ENCODE assay signal across 20 cellular contexts in genomic region chr19:1222394-1222793, GRCh38. TPM values are rescaled to one million over a fixed set of nuclear protein-coding genes. Genes with fewer than 3 reads are reported as not detected.
A peak's percentile ranks its signal among the peaks of the same experiment; 100 is the strongest.
DNase-seq lines count a peak whose midpoint lies in the region; ATAC-seq and TF ChIP-seq lines count a peak whose summit lies in the region.
"Had no signal": no experiment of that assay in that cellular context is flagged by ENCODE, and none has a peak within 500 bp of the region (broad histone marks: within the 10 kb centered on the region; RNA-seq: fewer than 3 reads in every experiment).

No MANE protein-coding gene starts in this region.

- in situ Hi-C loops in brain microvascular endothelial cell (cut with HindIII; ENCODE audit: low pct_ligation_motif_present, low sequenced_read_pairs) = no loop called here

- H3K27me3 ChIP-seq in SK-N-SH (ENCODE audit: insufficient read depth) (no peaks in the 10 kb centered on the region), GM23338 (ENCODE audit: insufficient read depth) (no peaks in the 10 kb centered on the region), brain microvascular endothelial cell (replicated peaks) (no peaks in the 10 kb centered on the region), smooth muscle cell (ENCODE audit: low read depth) (no peaks in the 10 kb centered on the region)
- H3K27me3 ChIP-seq: upper lobe of left lung had no signal

- no peak for TF ChIP-seq CTCF in SK-N-SH (IDR thresholded peaks at IDR 0.05)
- TF ChIP-seq CTCF in GM23338 (conservative IDR thresholded peaks at IDR 0.05; ENCODE audit: low read depth in 2 of 2) = no peak
- peak; percentile 48 for TF ChIP-seq CTCF in brain microvascular endothelial cell (IDR thresholded peaks at IDR 0.05; ENCODE audit: low read depth, low read length, missing control alignments)
- TF ChIP-seq CTCF in smooth muscle cell (IDR thresholded peaks at IDR 0.05; ENCODE audit: borderline replicate concordance, insufficient read depth, poor library complexity, severe bottlenecking) = peak; percentile 15

- peaks cover 12% of the 10 kb centered on the region for H3K27me3 Mint-ChIP-seq in GM23338 (ENCODE audit: insufficient read depth, low read depth, poor library complexity)
- H3K27me3 Mint-ChIP-seq: activated CD4-positive, alpha-beta memory T cell treated with anti-CD3 and anti-CD28 coated beads, Interleukin-2, amount 10 ng/mL, durations not matched to agents 7 days and 5 days; activated naive CD4-positive, alpha-beta T cell treated with anti-CD3 and anti-CD28 coated beads, Interleukin-2, amount 10 ng/mL, durations not matched to agents 7 days and 5 days; activated T-cell treated with anti-CD3 and anti-CD28 coated beads, Interleukin-2, amount 50 U/mL, for 24 hours had no signal

- H3F3A ChIP-seq in SK-N-SH (replicated peaks; ENCODE audit: insufficient read depth) = peaks cover 6% of the 10 kb centered on the region
- peaks cover 26% of the 10 kb centered on the region for H3F3A ChIP-seq in GM23338 (replicated peaks; ENCODE audit: low read depth)
- H3F3A ChIP-seq in smooth muscle cell (ENCODE audit: low read depth) = no peaks in the 10 kb centered on the region

- H4K20me1 ChIP-seq in SK-N-SH (ENCODE audit: insufficient read depth) (peaks cover 22% of the 10 kb centered on the region; the same call in 1 of the 2 replicates), GM23338 (replicated peaks; ENCODE audit: insufficient read depth) (peaks cover 8% of the 10 kb centered on the region; the same call in 1 of the 2 replicates), smooth muscle cell (ENCODE audit: low read depth) (peaks cover 76% of the 10 kb centered on the region)

- H3K9ac ChIP-seq in SK-N-SH (no peak overlapping the region), smooth muscle cell (ENCODE audit: low read depth) (no peak overlapping the region)

- no peaks in the 10 kb centered on the region for H3K9me3 ChIP-seq in SK-N-SH
- no peaks in the 10 kb centered on the region for H3K9me3 ChIP-seq in smooth muscle cell (replicated peaks; ENCODE audit: low read depth)
- H3K9me3 ChIP-seq: HAP-1, upper lobe of left lung had no signal

- H2AFZ ChIP-seq in SK-N-SH (ENCODE audit: low read depth) = no peak overlapping the region
- H2AFZ ChIP-seq in GM23338 = no peak overlapping the region
- no peak overlapping the region for H2AFZ ChIP-seq in smooth muscle cell (ENCODE audit: low read depth)

- ATAC-seq in SK-N-SH treated with all-trans-retinoic acid at 6 μM for 48 hours (no peak), GM23338 (peak; percentile 5), GM18498 (IDR thresholded peaks at IDR 0.05; ENCODE audit: unreplicated experiment) (no peak), GM19324 (IDR thresholded peaks at IDR 0.05; ENCODE audit: low FRiP score, unreplicated experiment) (no peak)

- H3K4me1 Mint-ChIP-seq in GM23338 = peaks cover 3% of the 10 kb centered on the region; the same call in 2 of the 3 replicates
- H3K4me1 Mint-ChIP-seq: activated CD4-positive, alpha-beta memory T cell treated with anti-CD3 and anti-CD28 coated beads, Interleukin-2, amount 10 ng/mL, durations not matched to agents 7 days and 5 days had no signal

- H3K27ac ChIP-seq in SK-N-SH (ENCODE audit: low read depth in 2 of 2, low read length in 1 of 2) (no peak overlapping the region; a peak in 1 of 4 replicates), GM23338 (ENCODE audit: low read depth) (no peak overlapping the region), brain microvascular endothelial cell (no peak overlapping the region), smooth muscle cell (ENCODE audit: low read depth) (no peak overlapping the region)
- H3K27ac ChIP-seq: C4-2B had no signal

- H3K36me3 Mint-ChIP-seq in GM23338 (ENCODE audit: low read depth) = peaks cover 2% of the 10 kb centered on the region; the same call in 1 of the 3 replicates

- peaks cover 33% of the 10 kb centered on the region for H3K79me2 ChIP-seq in SK-N-SH (ENCODE audit: insufficient read depth)
- H3K79me2 ChIP-seq in GM23338 (replicated peaks; ENCODE audit: insufficient read depth) = peaks cover 23% of the 10 kb centered on the region
- peaks cover 30% of the 10 kb centered on the region for H3K79me2 ChIP-seq in smooth muscle cell (ENCODE audit: low read depth)

- H3K4me3 Mint-ChIP-seq in GM23338 = no peak overlapping the region
- H3K4me3 Mint-ChIP-seq: activated CD4-positive, alpha-beta memory T cell treated with anti-CD3 and anti-CD28 coated beads, Interleukin-2, amount 10 ng/mL, durations not matched to agents 7 days and 5 days; activated naive CD4-positive, alpha-beta T cell treated with anti-CD3 and anti-CD28 coated beads, Interleukin-2, amount 10 ng/mL, durations not matched to agents 7 days and 5 days; activated T-cell treated with anti-CD3 and anti-CD28 coated beads, Interleukin-2, amount 50 U/mL, for 24 hours had no signal

- peaks cover 0 to 45% of the 10 kb centered on the region in 2 experiments for H3K36me3 ChIP-seq in SK-N-SH (replicated peaks in 1 of 2; ENCODE audit: control insufficient read depth in 1 of 2, insufficient read depth in 2 of 2, low read length in 1 of 2)
- no peaks in the 10 kb centered on the region for H3K36me3 ChIP-seq in GM23338 (ENCODE audit: insufficient read depth)
- H3K36me3 ChIP-seq in brain microvascular endothelial cell (replicated peaks) = peaks cover 25% of the 10 kb centered on the region
- no peaks in the 10 kb centered on the region for H3K36me3 ChIP-seq in smooth muscle cell (ENCODE audit: low read depth)

- no peaks in the 10 kb centered on the region for H3K9me3 Mint-ChIP-seq in GM23338
- H3K9me3 Mint-ChIP-seq: activated CD4-positive, alpha-beta memory T cell treated with anti-CD3 and anti-CD28 coated beads, Interleukin-2, amount 10 ng/mL, durations not matched to agents 7 days and 5 days; activated naive CD4-positive, alpha-beta T cell treated with anti-CD3 and anti-CD28 coated beads, Interleukin-2, amount 10 ng/mL, durations not matched to agents 7 days and 5 days; activated T-cell treated with anti-CD3 and anti-CD28 coated beads, Interleukin-2, amount 50 U/mL, for 24 hours had no signal

- peak; percentile 76 for DNase-seq in SK-N-SH
- no peak for DNase-seq in GM23338 (ENCODE audit: low spot score)
- DNase-seq in brain microvascular endothelial cell = no peak
- DNase-seq in smooth muscle cell (lab: John Stamatoyannopoulos, UW; ENCODE audit: unreplicated experiment) = no peak
- no peak for DNase-seq in T-helper 2 cell
- DNase-seq: activated CD4-positive, alpha-beta memory T cell treated with anti-CD3 and anti-CD28 coated beads, Interleukin-2, amount 10 ng/mL, durations not matched to agents 7 days and 5 days; DMS153; hippocampal formation; NCI-H146; SIG-M5; stimulated activated naive CD4-positive, alpha-beta T cell treated with Interleukin-2 at 50 U/mL for 16 hours had no signal

- H3K27ac Mint-ChIP-seq in GM23338 = no peak overlapping the region
- H3K27ac Mint-ChIP-seq: activated CD4-positive, alpha-beta memory T cell treated with anti-CD3 and anti-CD28 coated beads, Interleukin-2, amount 10 ng/mL, durations not matched to agents 7 days and 5 days; activated naive CD4-positive, alpha-beta T cell treated with anti-CD3 and anti-CD28 coated beads, Interleukin-2, amount 10 ng/mL, durations not matched to agents 7 days and 5 days; activated T-cell treated with anti-CD3 and anti-CD28 coated beads, Interleukin-2, amount 50 U/mL, for 24 hours had no signal

- H3K9me2 ChIP-seq in SK-N-SH (no peaks in the 10 kb centered on the region), GM23338 (ENCODE audit: insufficient read depth) (no peaks in the 10 kb centered on the region)

- peaks cover 0 to 5% of the 10 kb centered on the region in 2 experiments; a peak in 1 of 4 replicates for H3K4me1 ChIP-seq in SK-N-SH (ENCODE audit: control insufficient read depth in 1 of 2, insufficient read depth in 2 of 2, low read depth in 1 of 2, low read length in 1 of 2)
- H3K4me1 ChIP-seq in GM23338 (ENCODE audit: insufficient read depth) = 0 out of 2 replicates have a peak, but pooled peaks cover 3% of the 10 kb centered on the region
- H3K4me1 ChIP-seq in smooth muscle cell (ENCODE audit: low read depth) = no peaks in the 10 kb centered on the region
- H3K4me1 ChIP-seq: HAP-1 had no signal

- no peak for TF ChIP-seq EP300 in SK-N-SH (IDR thresholded peaks at IDR 0.05; ENCODE audit: borderline replicate concordance in 1 of 2, low read depth in 1 of 2, low read length in 1 of 2)

- H3K4me3 ChIP-seq in SK-N-SH (ENCODE audit: low read depth in 2 of 2, low read length in 1 of 2) (no peak overlapping the region; a peak in 1 of 4 replicates), GM23338 (no peak overlapping the region), brain microvascular endothelial cell (ENCODE audit: low read depth, low read length) (no peak overlapping the region), smooth muscle cell (no peak overlapping the region)
- H3K4me3 ChIP-seq: HAP-1, lung, upper lobe of left lung had no signal

- 90% methylated on average over 2 of the region's 14 CpGs for WGBS in SK-N-SH (ENCODE audit: low lambda C conversion rate)
- 92% methylated on average over 14 of the region's 14 CpGs for WGBS in smooth muscle cell (ENCODE audit: low lambda C conversion rate)

- H3K4me2 ChIP-seq in SK-N-SH (no peak overlapping the region), GM23338 (no peak overlapping the region), smooth muscle cell (no peak overlapping the region)

- TF ChIP-seq RAD21 in SK-N-SH (IDR thresholded peaks at IDR 0.05; ENCODE audit: low read length) = no peak

- POLR2A ChIA-PET in SK-N-SH (lab: Yijun Ruan, JAX) = interaction anchor here (1.2 kb wide), 1 partner anchor 46 kb away, joined by 3 read pairs; no protein-coding TSS in a partner anchor

- CTCF ChIA-PET in SK-N-SH (lab: Yijun Ruan, JAX) = interaction anchor here (0.9 to 7.0 kb wide), 17 partner anchors 8 to 267 kb away, joined by 3 to 82 read pairs (median 7); partner anchors contain the start of genes ATP5F1D, CBARP and CIRBP

RNA-seq across cellular contexts. Expression of gene CBARP, which starts 15.4 kb away (rescaled TPM):
- polyA plus RNA-seq in SK-N-SH (2012; rRNA removed) = 4.8 and 5.1 TPM in 2 replicates
- 1.6 and 3.5 TPM in 2 replicates for polyA plus RNA-seq in SK-N-SH (2012; cell fraction: cytosol; rRNA removed)
- 25.2 and 37.7 TPM in 2 replicates for polyA plus RNA-seq in SK-N-SH (2012; cell fraction: nucleus; rRNA removed)
- total RNA-seq in GM23338 (2014; rRNA removed; shearing (Covaris generic)) = 10.8 and 14.1 TPM in 2 replicates
- polyA plus RNA-seq in GM23338 (2016; fragmentation: Nextera tagmentation; extraction: Ambion mirVana) = 2.0 TPM in 2 replicates
- 1.7 and 2.7 TPM in 2 replicates for total RNA-seq in smooth muscle cell
- polyA plus RNA-seq in smooth muscle cell = 10.2 and 10.5 TPM in 2 replicates

RNA-seq across cellular contexts. Expression of gene STK11, which starts 16.8 kb away (rescaled TPM):
- polyA plus RNA-seq in SK-N-SH (2012; rRNA removed) (53.5 and 55.5 TPM in 2 replicates), GM23338 (2016; fragmentation: Nextera tagmentation; extraction: Ambion mirVana) (19.4 and 23.7 TPM in 2 replicates), smooth muscle cell (62.3 and 79.7 TPM in 2 replicates)
- 27.7 and 37.8 TPM in 2 replicates for polyA plus RNA-seq in SK-N-SH (2012; cell fraction: cytosol; rRNA removed)
- 173 and 201 TPM in 2 replicates for polyA plus RNA-seq in SK-N-SH (2012; cell fraction: nucleus; rRNA removed)
- 84.4 and 96.5 TPM in 2 replicates for total RNA-seq in GM23338 (2014; rRNA removed; shearing (Covaris generic))
- 23.6 and 29.3 TPM in 2 replicates for total RNA-seq in smooth muscle cell

RNA-seq across cellular contexts. Expression of gene ATP5F1D, which starts 19.2 kb away (rescaled TPM):
- polyA plus RNA-seq in SK-N-SH (2012; rRNA removed) (133 and 226 TPM in 2 replicates), GM23338 (2016; fragmentation: Nextera tagmentation; extraction: Ambion mirVana) (396 and 420 TPM in 2 replicates), smooth muscle cell (265 and 272 TPM in 2 replicates)
- polyA plus RNA-seq in SK-N-SH (2012; cell fraction: cytosol; rRNA removed) = 114 and 155 TPM in 2 replicates
- 81.6 and 162 TPM in 2 replicates for polyA plus RNA-seq in SK-N-SH (2012; cell fraction: nucleus; rRNA removed)
- total RNA-seq in GM23338 (2014; rRNA removed; shearing (Covaris generic)) = 78.7 and 139 TPM in 2 replicates
- total RNA-seq in smooth muscle cell = 29.1 and 68.8 TPM in 2 replicates

RNA-seq across cellular contexts. Expression of gene MIDN, which starts 26.0 kb away (rescaled TPM):
- 8.2 and 13.9 TPM in 2 replicates for polyA plus RNA-seq in SK-N-SH (2012; rRNA removed)
- 6.8 and 9.9 TPM in 2 replicates for polyA plus RNA-seq in SK-N-SH (2012; cell fraction: cytosol; rRNA removed)
- polyA plus RNA-seq in SK-N-SH (2012; cell fraction: nucleus; rRNA removed) = 53.9 and 79.1 TPM in 2 replicates
- total RNA-seq in GM23338 (2014; rRNA removed; shearing (Covaris generic)) = 84.5 and 113 TPM in 2 replicates
- polyA plus RNA-seq in GM23338 (2016; fragmentation: Nextera tagmentation; extraction: Ambion mirVana) = 28.6 and 33.3 TPM in 2 replicates
- total RNA-seq in smooth muscle cell = 25.0 and 58.5 TPM in 2 replicates
- polyA plus RNA-seq in smooth muscle cell = 65.3 and 70.6 TPM in 2 replicates

RNA-seq across cellular contexts. Expression of gene CIRBP, which starts 46.7 kb away (rescaled TPM):
- 762 and 857 TPM in 2 replicates for polyA plus RNA-seq in SK-N-SH (2012; rRNA removed)
- 628 and 677 TPM in 2 replicates for polyA plus RNA-seq in SK-N-SH (2012; cell fraction: cytosol; rRNA removed)
- 2,521 and 3,638 TPM in 2 replicates for polyA plus RNA-seq in SK-N-SH (2012; cell fraction: nucleus; rRNA removed)
- 152 and 202 TPM in 2 replicates for total RNA-seq in GM23338 (2014; rRNA removed; shearing (Covaris generic))
- 153 and 160 TPM in 2 replicates for polyA plus RNA-seq in GM23338 (2016; fragmentation: Nextera tagmentation; extraction: Ambion mirVana)
- 119 and 122 TPM in 2 replicates for total RNA-seq in smooth muscle cell
- polyA plus RNA-seq in smooth muscle cell = 215 and 235 TPM in 2 replicates

Comparison
In these comparisons a context has a peak if more than half of its experiments do, and no peak if none do; other contexts are left out.
1. CTCF ChIP-seq: peak in brain microvascular endothelial cell (single experiment) and smooth muscle cell (single experiment); none in SK-N-SH (single experiment) and GM23338 (0 of 2).